In genomic region chr12:128989287-128989686, GRCh38 we compare ENCODE assay signal across 29 cellular contexts.
"Had no signal": no experiment of that assay in that cellular context is flagged by ENCODE, and none has a peak within 500 bp of the region (broad histone marks: within the 10 kb centered on the region; RNA-seq: fewer than 3 reads in every experiment).

No MANE protein-coding gene starts in this region.

- H3K9me3 Mint-ChIP-seq: dendritic cell treated with granulocyte-macrophage colony-stimulating factor and Interleukin-4, amounts not matched to agents 40 ng/mL and 50 ng/mL, for 4 days; effector memory CD8-positive, alpha-beta T cell; endodermal cell had no signal

- H3K4me3 Mint-ChIP-seq: dendritic cell treated with granulocyte-macrophage colony-stimulating factor and Interleukin-4, amounts not matched to agents 40 ng/mL and 50 ng/mL, for 4 days; effector memory CD8-positive, alpha-beta T cell; endodermal cell had no signal

- H3K4me3 ChIP-seq: colonic mucosa, coronary artery, dorsolateral prefrontal cortex, esophagus muscularis mucosa, esophagus squamous epithelium, gastrocnemius medialis, gastroesophageal sphincter, heart left ventricle, heart right ventricle had no signal

- H3K27me3 ChIP-seq: colonic mucosa, dorsolateral prefrontal cortex, esophagus muscularis mucosa, esophagus squamous epithelium, foreskin keratinocyte, gastrocnemius medialis had no signal

- ATAC-seq: effector memory CD8-positive, alpha-beta T cell; esophagus mucosa; foreskin keratinocyte; gastrocnemius medialis; gastroesophageal sphincter; heart left ventricle; heart right ventricle had no signal

- H3K27ac ChIP-seq: colonic mucosa, coronary artery, dorsolateral prefrontal cortex, epithelial cell of prostate, esophagus muscularis mucosa, esophagus squamous epithelium, foreskin keratinocyte, gastrocnemius medialis, gastroesophageal sphincter, heart left ventricle, heart right ventricle had no signal

- H3K36me3 ChIP-seq: colonic mucosa, esophagus muscularis mucosa, esophagus squamous epithelium, gastrocnemius medialis, gastroesophageal sphincter, heart left ventricle, heart right ventricle had no signal

- FAIRE-seq: colon, endometrium, endothelial cell of umbilical vein, frontal cortex had no signal

- DNase-seq: colonic mucosa; cortex of kidney; dermis blood vessel endothelial cell; dorsolateral prefrontal cortex; effector CD4-positive, alpha-beta T cell; effector CD8-positive, alpha-beta T cell; effector memory CD4-positive, alpha-beta T cell; effector memory CD8-positive, alpha-beta T cell; endodermal cell; erythroblast; esophagus squamous epithelium; foreskin fibroblast; foreskin keratinocyte; foreskin melanocyte; gastrocnemius medialis; glutamatergic neuron; head of caudate nucleus; heart left ventricle; heart right ventricle had no signal

- H3K27ac Mint-ChIP-seq: dendritic cell treated with granulocyte-macrophage colony-stimulating factor and Interleukin-4, amounts not matched to agents 40 ng/mL and 50 ng/mL, for 4 days; effector memory CD8-positive, alpha-beta T cell; endodermal cell had no signal

- H3K9me3 ChIP-seq: colonic mucosa, gastrocnemius medialis had no signal

- H3K4me1 ChIP-seq: colonic mucosa, esophagus muscularis mucosa, esophagus squamous epithelium, foreskin keratinocyte, gastrocnemius medialis, gastroesophageal sphincter, heart left ventricle, heart right ventricle had no signal
